Comparison of ENCODE assay signal across 8 cellular contexts in the genomic region with DNA sequence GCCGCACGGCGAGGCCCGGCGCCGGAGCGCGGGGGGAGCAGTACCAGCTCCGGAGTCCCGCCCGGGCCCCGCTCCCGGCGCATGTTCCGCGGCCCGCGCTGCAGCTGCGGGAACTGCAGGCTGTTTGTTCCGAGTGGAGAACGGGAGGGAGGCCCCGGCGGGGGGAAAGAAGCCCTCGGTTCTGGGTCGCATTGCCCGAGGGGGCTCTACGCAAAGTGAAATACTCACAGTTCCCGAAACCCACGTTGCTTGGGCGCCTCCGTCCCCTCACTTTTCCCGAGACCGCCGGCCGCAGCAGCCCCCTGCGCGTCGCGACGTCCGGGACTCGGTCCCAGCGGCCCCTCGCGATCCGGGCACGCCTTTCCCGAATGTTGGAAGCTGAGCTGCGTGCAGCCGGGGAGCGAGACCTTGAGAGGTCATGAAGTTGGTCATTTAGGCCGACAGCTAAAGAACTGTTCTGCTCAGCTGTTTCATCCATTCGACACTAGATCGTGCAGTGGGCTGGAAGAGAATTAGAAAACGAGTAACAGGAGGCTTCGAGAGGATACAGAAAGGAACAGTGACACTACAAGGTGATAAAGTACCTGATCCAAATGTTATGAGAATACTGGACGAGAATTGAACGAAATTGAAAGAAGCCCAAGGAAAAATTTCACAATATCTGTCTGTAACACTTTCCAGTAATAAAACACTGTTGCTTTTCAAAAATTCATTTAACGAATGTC. TPM values are rescaled to one million over a fixed set of nuclear protein-coding genes. Genes with fewer than 3 reads are reported as not detected.
DNase-seq lines count a peak whose midpoint lies in the region; ATAC-seq and TF ChIP-seq lines count a peak whose summit lies in the region.

No MANE protein-coding gene starts in this region.

- H3K36me3 ChIP-seq in endocrine pancreas (ENCODE audit: control insufficient read depth, insufficient read depth, low read length), result no peaks in the 10 kb centered on the region
- no peaks in the 10 kb centered on the region for H3K36me3 ChIP-seq in mucosa of rectum (ENCODE audit: control insufficient read depth in 2 of 2, insufficient read depth in 2 of 2, low read length in 2 of 2)
- H3K36me3 ChIP-seq in uterus, result no peaks in the 10 kb centered on the region

- no peaks in the 10 kb centered on the region for H3K27me3 ChIP-seq in endocrine pancreas (ENCODE audit: control insufficient read depth, insufficient read depth, low read length)
- no peaks in the 10 kb centered on the region for H3K27me3 ChIP-seq in mucosa of rectum (ENCODE audit: control insufficient read depth in 2 of 2, insufficient read depth in 2 of 2, low read length in 2 of 2)
- H3K27me3 ChIP-seq in uterus, result no peaks in the 10 kb centered on the region

- intact Hi-C loops in uterus (cut with DNase I; ENCODE audit: low total_unique reads), result no loop called here

- no peaks in the 10 kb centered on the region for H3K9me3 ChIP-seq in endocrine pancreas (ENCODE audit: control insufficient read depth, low read length)
- H3K9me3 ChIP-seq in mucosa of rectum (ENCODE audit: control insufficient read depth in 2 of 2, low read length in 2 of 2), result no peaks in the 10 kb centered on the region
- no peaks in the 10 kb centered on the region for H3K9me3 ChIP-seq in uterus

- ATAC-seq in HG03378 (IDR thresholded peaks at IDR 0.05; ENCODE audit: unreplicated experiment) (peak; percentile 5), HG03280 (IDR thresholded peaks at IDR 0.05; ENCODE audit: unreplicated experiment) (no peak)

- no peak for TF ChIP-seq POLR2A in uterus (IDR thresholded peaks at IDR 0.05)

- H3K9ac ChIP-seq in endocrine pancreas (ENCODE audit: control insufficient read depth, insufficient read depth, low read length) (no peak overlapping the region), mucosa of rectum (ENCODE audit: low read depth in 1 of 2, low read length in 2 of 2) (peak overlapping the region; percentile 68 to 93)

- TF ChIP-seq CTCF in GM12865 (IDR thresholded peaks at IDR 0.05; ENCODE audit: insufficient read depth, low read depth, low read length, missing control alignments) (no peak), uterus (IDR thresholded peaks at IDR 0.05) (peak in 3 of 4 experiments; percentile 9 to 50 (median 30))

- H3K4me3 ChIP-seq in GM12865 (ENCODE audit: low read depth, low read length), result peak overlapping the region; percentile 69
- peak overlapping the region; percentile 47 for H3K4me3 ChIP-seq in endocrine pancreas (ENCODE audit: control insufficient read depth, insufficient read depth, low read length)
- peak overlapping the region; percentile 89 to 97 for H3K4me3 ChIP-seq in mucosa of rectum (ENCODE audit: low read length in 2 of 2)
- H3K4me3 ChIP-seq in uterus, result peak overlapping the region; percentile 64 to 96

- H3K4me1 ChIP-seq in endocrine pancreas (ENCODE audit: control insufficient read depth, insufficient read depth, low read length) (peaks cover 5% of the 10 kb centered on the region), mucosa of rectum (ENCODE audit: control insufficient read depth in 2 of 2, insufficient read depth in 2 of 2, low read length in 2 of 2) (peaks cover 12 to 24% of the 10 kb centered on the region in 2 donors), uterus (no peaks in the 10 kb centered on the region)

- H3K27ac ChIP-seq in mucosa of rectum (ENCODE audit: low read depth in 2 of 2, low read length in 2 of 2) (peak overlapping the region; percentile 53 to 56), uterus (peak overlapping the region; percentile 55 to 72)

- peak; percentile 53 for DNase-seq in AG20443 (ENCODE audit: low spot score)
- DNase-seq in GM12865 (ENCODE audit: low read depth), result peak; percentile 27
- peak; percentile 40 for DNase-seq in SK-N-DZ (ENCODE audit: low spot score)
- DNase-seq in uterus, result peak in 1 of 2 donors; percentile 27

RNA-seq across cellular contexts. Expression of a gene that starts 0.6 kb away (rescaled TPM):
- polyA plus RNA-seq in SK-N-DZ (2014; cell fraction: cytosol; rRNA removed), result 16.4 and 16.6 TPM in 2 replicates
- 19.7 and 20.0 TPM in 2 replicates for polyA plus RNA-seq in SK-N-DZ (2014; cell fraction: nucleus; rRNA removed)
- 10 to 100 TPM in 1 of 4 donors, 1 to 10 TPM in 2, under 1 TPM in 1; 0.59 to 15.1 (median 3.9) TPM for total RNA-seq in uterus
